In genomic region chr3:33403756-33404155, GRCh38 we compare ENCODE assay signal across 21 cellular contexts. TPM values are rescaled to one million over a fixed set of nuclear protein-coding genes. Genes with fewer than 3 reads are reported as not detected.
DNase-seq lines count a peak whose midpoint lies in the region; ATAC-seq, FAIRE-seq and TF ChIP-seq lines count a peak whose summit lies in the region.
"Had no signal": no experiment of that assay in that cellular context is flagged by ENCODE, and none has a peak within 500 bp of the region (broad histone marks: within the 10 kb centered on the region; RNA-seq: fewer than 3 reads in every experiment).

No MANE protein-coding gene starts in this region.

- H3K9me3 Mint-ChIP-seq in stimulated activated naive CD8-positive, alpha-beta T cell treated with anti-CD3 and anti-CD28 coated beads, Interleukin-15, amount 100 ng/mL, for 72 hours, result no peaks in the 10 kb centered on the region
- H3K9me3 Mint-ChIP-seq in stimulated activated memory B cell treated with anti-CD40 and anti-IgM and Interleukin-4, amounts not matched to agents 10 μg/mL and 1 μg/mL and 100 μg/mL, for 72 hours, result no peaks in the 10 kb centered on the region
- H3K9me3 Mint-ChIP-seq in CD8-positive, alpha-beta memory T cell, result no peaks in the 10 kb centered on the region
- H3K9me3 Mint-ChIP-seq: H9 had no signal

- CTCF ChIA-PET in K562 (lab: Yijun Ruan, JAX; ENCODE audit: low intra/inter-chr PET ratio), result no interaction called here
- CTCF ChIA-PET in CD8-positive, alpha-beta memory T cell (lab: Charles Lee), result no interaction called here

- no peaks in the 10 kb centered on the region for H3K79me2 ChIP-seq in K562 (ENCODE audit: control insufficient read depth, insufficient read depth, low read length)
- peaks cover 44% of the 10 kb centered on the region for H3K79me2 ChIP-seq in osteoblast (ENCODE audit: insufficient read depth, low read length)

- H3K4me3 Mint-ChIP-seq in stimulated activated naive CD8-positive, alpha-beta T cell treated with anti-CD3 and anti-CD28 coated beads, Interleukin-15, amount 100 ng/mL, for 72 hours, result no peak overlapping the region
- H3K4me3 Mint-ChIP-seq in stimulated activated memory B cell treated with anti-CD40 and anti-IgM and Interleukin-4, amounts not matched to agents 10 μg/mL and 1 μg/mL and 100 μg/mL, for 72 hours, result no peak overlapping the region
- no peak overlapping the region for H3K4me3 Mint-ChIP-seq in CD8-positive, alpha-beta memory T cell
- H3K4me3 Mint-ChIP-seq: H9 had no signal

- TF ChIP-seq EP300 in K562 (IDR thresholded peaks at IDR 0.05; ENCODE audit: low read length), result no peak

- BruUV-seq in K562 (replicated peaks; lab: Mats Ljungman, UMichigan), result no TSS peak

- H3K27ac Mint-ChIP-seq in stimulated activated naive CD8-positive, alpha-beta T cell treated with anti-CD3 and anti-CD28 coated beads, Interleukin-15, amount 100 ng/mL, for 72 hours, result peak overlapping the region; percentile 63 to 69
- H3K27ac Mint-ChIP-seq in stimulated activated memory B cell treated with anti-CD40 and anti-IgM and Interleukin-4, amounts not matched to agents 10 μg/mL and 1 μg/mL and 100 μg/mL, for 72 hours, result no peak overlapping the region
- H3K27ac Mint-ChIP-seq in CD8-positive, alpha-beta memory T cell, result no peak overlapping the region

- H3K9ac ChIP-seq in K562 (ENCODE audit: insufficient read depth in 1 of 2, low read depth in 2 of 2, low read length in 2 of 2), result no peak overlapping the region
- H3K9ac ChIP-seq: BLaER1 treated with 17β-estradiol and CSF1 and Interleukin-3, amounts not matched to agents 10 nM and 100 nM; GM23248 had no signal

- H3K4me1 ChIP-seq in K562 (replicated peaks in 1 of 2; ENCODE audit: control insufficient read depth in 2 of 2, insufficient read depth in 2 of 2, low read length in 2 of 2) (no peaks in the 10 kb centered on the region), osteoblast (ENCODE audit: insufficient read depth, low read length) (peaks cover 20% of the 10 kb centered on the region), Peyer's patch (no peaks in the 10 kb centered on the region)
- H3K4me1 ChIP-seq in CD8-positive, alpha-beta memory T cell (ENCODE audit: insufficient read depth, low read length), result no peaks in the 10 kb centered on the region
- H3K4me1 ChIP-seq: BLaER1 treated with 17β-estradiol and CSF1 and Interleukin-3, amounts not matched to agents 10 nM and 100 nM had no signal

- H3K27me3 ChIP-seq in K562 (ENCODE audit: control insufficient read depth in 2 of 2, insufficient read depth in 2 of 2, low read length in 2 of 2) (no peaks in the 10 kb centered on the region), osteoblast (ENCODE audit: insufficient read depth, low read length) (no peaks in the 10 kb centered on the region), Peyer's patch (no peaks in the 10 kb centered on the region)
- H3K27me3 ChIP-seq in CD8-positive, alpha-beta memory T cell (ENCODE audit: insufficient read depth, low read length, poor library complexity, severe bottlenecking), result no peaks in the 10 kb centered on the region
- H3K27me3 ChIP-seq: BLaER1 treated with 17β-estradiol and CSF1 and Interleukin-3, amounts not matched to agents 10 nM and 100 nM had no signal

- H3K4me2 ChIP-seq in K562 (ENCODE audit: insufficient read depth, low read length), result no peak overlapping the region
- H3K4me2 ChIP-seq in osteoblast (ENCODE audit: insufficient read depth, low read length), result no peak overlapping the region
- H3K4me2 ChIP-seq: BLaER1 treated with 17β-estradiol and CSF1 and Interleukin-3, amounts not matched to agents 10 nM and 100 nM had no signal

- no peak for TF ChIP-seq POLR2A in K562 (conservative IDR thresholded peaks at IDR 0.05)
- TF ChIP-seq POLR2A in Peyer's patch (IDR thresholded peaks at IDR 0.05), result no peak

- in situ Hi-C loops in K562 (cut with MboI), result no loop called here

- H3K27ac ChIP-seq in K562 (ENCODE audit: extremely low read depth, low read depth, low read length) (no peak overlapping the region), osteoblast (ENCODE audit: low read depth, low read length) (peak overlapping the region; percentile 42), Peyer's patch (no peak overlapping the region)
- no peak overlapping the region for H3K27ac ChIP-seq in CD8-positive, alpha-beta memory T cell (ENCODE audit: low read depth, low read length)
- H3K27ac ChIP-seq: 22Rv1; BLaER1 treated with 17β-estradiol and CSF1 and Interleukin-3, amounts not matched to agents 10 nM and 100 nM; GM23248 had no signal

- H3K36me3 ChIP-seq in K562 (ENCODE audit: control insufficient read depth, insufficient read depth, low read length), result peaks cover 95% of the 10 kb centered on the region
- H3K36me3 ChIP-seq in osteoblast (ENCODE audit: insufficient read depth, low read length), result peaks cover 91% of the 10 kb centered on the region
- peaks cover 49% of the 10 kb centered on the region for H3K36me3 ChIP-seq in CD8-positive, alpha-beta memory T cell (ENCODE audit: insufficient read depth, low read length)
- peaks cover 0 to 98% (median 4%) of the 10 kb centered on the region in 3 donors for H3K36me3 ChIP-seq in Peyer's patch

- no peaks in the 10 kb centered on the region for H3K9me1 ChIP-seq in K562 (ENCODE audit: control insufficient read depth, insufficient read depth, low read length)

- peaks cover 66% of the 10 kb centered on the region for H3K36me3 Mint-ChIP-seq in stimulated activated memory B cell treated with anti-CD40 and anti-IgM and Interleukin-4, amounts not matched to agents 10 μg/mL and 1 μg/mL and 100 μg/mL, for 72 hours
- H3K36me3 Mint-ChIP-seq in CD8-positive, alpha-beta memory T cell, result peaks cover 16 to 90% (median 34%) of the 10 kb centered on the region in 3 donors

- H3K4me1 Mint-ChIP-seq in stimulated activated naive CD8-positive, alpha-beta T cell treated with anti-CD3 and anti-CD28 coated beads, Interleukin-15, amount 100 ng/mL, for 72 hours, result no peaks in the 10 kb centered on the region
- H3K4me1 Mint-ChIP-seq in stimulated activated memory B cell treated with anti-CD40 and anti-IgM and Interleukin-4, amounts not matched to agents 10 μg/mL and 1 μg/mL and 100 μg/mL, for 72 hours, result no peaks in the 10 kb centered on the region
- H3K4me1 Mint-ChIP-seq in CD8-positive, alpha-beta memory T cell, result no peaks in the 10 kb centered on the region
- H3K4me1 Mint-ChIP-seq: H9 had no signal

- no peaks in the 10 kb centered on the region for H4K20me1 ChIP-seq in K562 (replicated peaks; ENCODE audit: control insufficient read depth, insufficient read depth, low read length)
- H4K20me1 ChIP-seq in osteoblast (ENCODE audit: insufficient read depth, low read length), result peaks cover 3% of the 10 kb centered on the region

- H3K27me3 Mint-ChIP-seq in stimulated activated naive CD8-positive, alpha-beta T cell treated with anti-CD3 and anti-CD28 coated beads, Interleukin-15, amount 100 ng/mL, for 72 hours, result no peaks in the 10 kb centered on the region
- H3K27me3 Mint-ChIP-seq in stimulated activated memory B cell treated with anti-CD40 and anti-IgM and Interleukin-4, amounts not matched to agents 10 μg/mL and 1 μg/mL and 100 μg/mL, for 72 hours, result no peaks in the 10 kb centered on the region
- no peaks in the 10 kb centered on the region for H3K27me3 Mint-ChIP-seq in CD8-positive, alpha-beta memory T cell

- H3K4me3 ChIP-seq in K562 (no peak overlapping the region), osteoblast (ENCODE audit: insufficient read depth, low read length) (no peak overlapping the region), Peyer's patch (no peak overlapping the region)
- no peak overlapping the region for H3K4me3 ChIP-seq in CD8-positive, alpha-beta memory T cell (ENCODE audit: low read length)
- H3K4me3 ChIP-seq: BLaER1 treated with 17β-estradiol and CSF1 and Interleukin-3, amounts not matched to agents 10 nM and 100 nM; GM23248 had no signal

- no peak for DNase-seq in stimulated activated naive CD8-positive, alpha-beta T cell treated with anti-CD3 and anti-CD28 coated beads, Interleukin-15, amount 100 ng/mL, for 72 hours
- no peak for DNase-seq in stimulated activated naive CD8-positive, alpha-beta T cell treated with anti-CD3 and anti-CD28 coated beads, Interleukin-15, Interleukin-2, amounts not matched to agents 100 U/mL and 50 U/mL, for 24 hours
- DNase-seq in K562 (ENCODE audit: extremely low read depth in 1 of 4, low spot score in 3 of 4), result no peak
- DNase-seq in osteoblast (ENCODE audit: insufficient read length, low spot score, missing footprints), result no peak
- no peak for DNase-seq in CD8-positive, alpha-beta memory T cell
- no peak for DNase-seq in Peyer's patch
- DNase-seq: GM23248; H9; KG1; NCI-H1105; NCI-H146; NCI-H2029; NCI-H2227 treated with DMSO at 0.1 percent for 48 hours; NCI-H510A treated with DMSO at 0.1 percent for 48 hours; NCI-H774; NK-92 treated with Interleukin-12 subunit alpha and Interleukin-12 subunit beta, amount 100 ng/mL, for 24 hours had no signal

- no peak for TF ChIP-seq CTCF in K562 (IDR thresholded peaks at IDR 0.05 in 2 of 3, conservative IDR thresholded peaks at IDR 0.05 in 1 of 3; ENCODE audit: insufficient read depth in 2 of 3, low read depth in 1 of 3, low read length in 3 of 3)
- TF ChIP-seq CTCF in osteoblast (IDR thresholded peaks at IDR 0.05; ENCODE audit: extremely low read depth, low read depth, low read length), result no peak
- no peak for TF ChIP-seq CTCF in Peyer's patch (IDR thresholded peaks at IDR 0.05)

- 84% methylated on average over 5 of the region's 6 CpGs for WGBS in K562 (ENCODE audit: insufficient coverage, low coverage, missing lambda C conversion rate)

- TF ChIP-seq RAD21 in K562 (CRISPR knock-in tag; conservative IDR thresholded peaks at IDR 0.05 in 1 of 2, IDR thresholded peaks at IDR 0.05 in 1 of 2), result no peak

- no peaks in the 10 kb centered on the region for H3K9me3 ChIP-seq in K562 (replicated peaks; ENCODE audit: control insufficient read depth, insufficient read depth, low read depth, low read length)
- H3K9me3 ChIP-seq in osteoblast (ENCODE audit: low read depth, low read length), result no peaks in the 10 kb centered on the region
- H3K9me3 ChIP-seq in CD8-positive, alpha-beta memory T cell (ENCODE audit: low read length), result no peaks in the 10 kb centered on the region
- no peaks in the 10 kb centered on the region for H3K9me3 ChIP-seq in Peyer's patch
- H3K9me3 ChIP-seq: BLaER1 treated with 17β-estradiol and CSF1 and Interleukin-3, amounts not matched to agents 10 nM and 100 nM had no signal

- POLR2A ChIA-PET in K562 (lab: Yijun Ruan, JAX), result no interaction called here
- POLR2A ChIA-PET in CD8-positive, alpha-beta memory T cell (lab: Charles Lee), result no interaction called here

- H2AFZ ChIP-seq in K562 (ENCODE audit: low read depth, low read length), result no peak overlapping the region
- H2AFZ ChIP-seq in osteoblast (ENCODE audit: low read length), result no peak overlapping the region
- H2AFZ ChIP-seq: GM23248 had no signal

- no peak for ATAC-seq in stimulated activated naive CD8-positive, alpha-beta T cell treated with anti-CD3 and anti-CD28 coated beads, Interleukin-15, amount 100 ng/mL, for 72 hours
- no peak for ATAC-seq in stimulated activated naive CD8-positive, alpha-beta T cell treated with anti-CD3 and anti-CD28 coated beads, Interleukin-15, Interleukin-2, amounts not matched to agents 100 U/mL and 50 U/mL, for 24 hours
- ATAC-seq in K562, result peak; percentile 39; the same call in 1 of the 3 replicates
- no peak for ATAC-seq in GM21515 (IDR thresholded peaks at IDR 0.05; ENCODE audit: unreplicated experiment)
- ATAC-seq in stimulated activated memory B cell treated with anti-CD40 and anti-IgM and Interleukin-4, amounts not matched to agents 10 μg/mL and 1 μg/mL and 100 μg/mL, for 72 hours, result no peak
- ATAC-seq: SK-N-SH treated with all-trans-retinoic acid at 6 μM for 48 hours had no signal

- no peak for FAIRE-seq in K562 (lab: Jason Lieb, UNC)

- intact Hi-C loops in K562 (cut with micrococcal nuclease), result no loop called here

RNA-seq across cellular contexts. Expression of gene UBP1, which starts 36.4 kb away (rescaled TPM):
- total RNA-seq in K562 (2011; cell fraction: chromatin; rRNA removed; ENCODE audit: low replicate concordance), result 238 and 355 TPM in 2 replicates
- 95.6 and 112 TPM in 2 replicates for total RNA-seq in K562 (2011; cell fraction: nucleolus; rRNA removed)
- total RNA-seq in K562 (2011; cell fraction: nucleoplasm; rRNA removed), result 131 and 137 TPM in 2 replicates
- 46.6 and 56.7 TPM in 2 replicates for total RNA-seq in K562 (2014; rRNA removed)
- total RNA-seq in K562 (2014; rRNA removed; fragmentation: Illumina TruSeq; extraction: Trizol), result 64.0 and 66.0 TPM in 2 replicates
- total RNA-seq in K562 (2015; rRNA removed; fragmentation: Illumina TruSeq; extraction: Trizol), result 78.5 and 85.2 TPM in 2 replicates
- 79.6 and 81.0 TPM in 2 replicates for total RNA-seq in K562 (2021)
- polyA plus RNA-seq in K562 (2011; rRNA removed), result 111 and 139 TPM in 2 replicates
- polyA plus RNA-seq in K562 (2011; cell fraction: cytosol; rRNA removed), result 33.3 and 46.7 TPM in 2 replicates
- 222 and 235 TPM in 2 replicates for polyA plus RNA-seq in K562 (2011; cell fraction: nucleus; rRNA removed)
- polyA plus RNA-seq in K562 (2012), result 42.8 and 72.4 TPM in 2 replicates
- 117 and 143 TPM in 2 replicates for polyA plus RNA-seq in K562 (2014; fragmentation: Illumina TruSeq; extraction: Trizol)
- polyA plus RNA-seq in K562 (2014; fragmentation: Nextera tagmentation; extraction: Ambion mirVana), result 10 to 100 TPM; 13.6 to 17.4 TPM
- polyA plus RNA-seq in K562 (2014; rRNA removed), result 87.5 and 109 TPM in 2 replicates
- polyA minus RNA-seq in K562 (2011; rRNA and poly(A)+ RNA removed), result 143 and 157 TPM in 2 replicates
- 43.0 and 60.2 TPM in 2 replicates for polyA minus RNA-seq in K562 (2011; cell fraction: cytosol; rRNA and poly(A)+ RNA removed)
- 75.7 and 104 TPM in 2 replicates for polyA minus RNA-seq in K562 (2011; cell fraction: nucleus; rRNA and poly(A)+ RNA removed)
- 69.0 and 77.4 TPM in 2 replicates for total RNA-seq in osteoblast
- 10 to 100 TPM; 70.8 to 79.4 TPM for total RNA-seq in CD8-positive, alpha-beta memory T cell
- polyA plus RNA-seq in CD8-positive, alpha-beta memory T cell, result 15.9 TPM
- 100 to 1,000 TPM in 1 of 4 donors, 10 to 100 TPM in 3; 61.3 to 192 (median 77.0) TPM for total RNA-seq in Peyer's patch

Comparison
In these comparisons a context has a peak if more than half of its experiments do, and no peak if none do; other contexts are left out.
1. H3K27ac Mint-ChIP-seq: peak in stimulated activated naive CD8-positive, alpha-beta T cell treated with anti-CD3 and anti-CD28 coated beads, Interleukin-15, amount 100 ng/mL, for 72 hours (2 of 2); none in stimulated activated memory B cell treated with anti-CD40 and anti-IgM and Interleukin-4, amounts not matched to agents 10 μg/mL and 1 μg/mL and 100 μg/mL, for 72 hours (single experiment) and CD8-positive, alpha-beta memory T cell (0 of 8).